ENCODE assay signal across 8 cellular contexts in genomic region chr14:92039073-92039719, GRCh38. TPM values are rescaled to one million over a fixed set of nuclear protein-coding genes. Genes with fewer than 3 reads are reported as not detected.
DNase-seq lines count a peak whose midpoint lies in the region; ATAC-seq and TF ChIP-seq lines count a peak whose summit lies in the region.

No MANE protein-coding gene starts in this region.

- H3K36me3 Mint-ChIP-seq in MCF 10A (ENCODE audit: insufficient read depth, unreplicated experiment) = peaks cover 6% of the 10 kb centered on the region

- CTCF ChIA-PET in MCF 10A (lab: Yijun Ruan, JAX) = interaction anchor here (0.6 to 1.2 kb wide), 2 partner anchors 13 to 387 kb away, joined by 3 to 5 read pairs; no protein-coding TSS in a partner anchor

- TSS peak; percentile 74 for BruUV-seq in MCF 10A (replicated peaks; lab: Mats Ljungman, UMichigan)

- DNase-seq in D341Med (ENCODE audit: low spot score) = peak; percentile 69
- DNase-seq in Peyer's patch = no peak
- peak; percentile 62 for DNase-seq in MCF 10A (ENCODE audit: unreplicated experiment)
- DNase-seq in iris pigment epithelial cell (ENCODE audit: low read depth) = peak; percentile 81
- DNase-seq in smooth muscle cell of the brain vasculature (ENCODE audit: low read depth, low spot score) = peak; percentile 15
- DNase-seq in UCSD-AML1 (lab: John Stamatoyannopoulos, UW; ENCODE audit: unreplicated experiment) = no peak

- POLR2A ChIA-PET in MCF 10A (lab: Yijun Ruan, JAX) = interaction anchor here (0.6 to 5.3 kb wide), 19 partner anchors 8 to 1429 kb away, joined by 3 to 67 read pairs (median 6); partner anchors contain the start of genes ATXN3, CPSF2, GOLGA5 and NDUFB1

- intact Hi-C loops in MCF 10A (cut with micrococcal nuclease) = no loop called here

- H3K9me3 ChIP-seq in HUES48 (ENCODE audit: control insufficient read depth, insufficient read depth, low read length) = no peaks in the 10 kb centered on the region
- no peaks in the 10 kb centered on the region for H3K9me3 ChIP-seq in Peyer's patch

- H3K27ac Mint-ChIP-seq in MCF 10A (ENCODE audit: low read depth, unreplicated experiment) = peak overlapping the region; percentile 99

- peaks cover 13% of the 10 kb centered on the region; the same call in 1 of the 2 replicates for H3K4me1 ChIP-seq in HUES48 (ENCODE audit: control insufficient read depth, insufficient read depth, low read length)
- peaks cover 0 to 34% (median 0%) of the 10 kb centered on the region in 4 donors for H3K4me1 ChIP-seq in Peyer's patch

- H3K4me3 ChIP-seq in HUES48 (ENCODE audit: low read depth, low read length) = peak overlapping the region; percentile 84
- peak overlapping the region; percentile 62 to 90 (median 79) for H3K4me3 ChIP-seq in Peyer's patch

- H3K27ac ChIP-seq in HUES48 (ENCODE audit: low read depth, low read length) = peak overlapping the region; percentile 100
- peak overlapping the region; percentile 88 to 96 (median 94) for H3K27ac ChIP-seq in Peyer's patch

- H3K27me3 Mint-ChIP-seq in MCF 10A (ENCODE audit: insufficient read depth, unreplicated experiment) = no peaks in the 10 kb centered on the region

- H3K4me3 Mint-ChIP-seq in MCF 10A (ENCODE audit: unreplicated experiment) = peak overlapping the region; percentile 97

- H3K4me1 Mint-ChIP-seq in MCF 10A (ENCODE audit: insufficient read depth, unreplicated experiment) = peaks cover 20% of the 10 kb centered on the region

- ATAC-seq in GM21390 (IDR thresholded peaks at IDR 0.05; ENCODE audit: unreplicated experiment) = peak; percentile 5

- no peak for TF ChIP-seq POLR2A in Peyer's patch (IDR thresholded peaks at IDR 0.05)

- no peaks in the 10 kb centered on the region for H3K9me3 Mint-ChIP-seq in MCF 10A (ENCODE audit: unreplicated experiment)

- H3K27me3 ChIP-seq in HUES48 (ENCODE audit: control insufficient read depth, insufficient read depth, low read length) (no peaks in the 10 kb centered on the region), Peyer's patch (no peaks in the 10 kb centered on the region)

- TF ChIP-seq CTCF in Peyer's patch (IDR thresholded peaks at IDR 0.05) (no peak), MCF 10A (IDR thresholded peaks at IDR 0.05; ENCODE audit: unreplicated experiment) (no peak)

- peak overlapping the region; percentile 94 for H3K9ac ChIP-seq in HUES48 (ENCODE audit: low read depth, low read length)

- H3K36me3 ChIP-seq in HUES48 (ENCODE audit: control insufficient read depth, insufficient read depth, low read length) = no peaks in the 10 kb centered on the region
- H3K36me3 ChIP-seq in Peyer's patch = no peaks in the 10 kb centered on the region

RNA-seq across cellular contexts. Expression of gene TRIP11, which starts 0.7 kb away (rescaled TPM):
- total RNA-seq in Peyer's patch (10 to 100 TPM; 24.0 to 74.3 (median 44.7) TPM), MCF 10A (2022) (65.8 and 73.6 TPM in 2 replicates)

Comparison
In these comparisons a context has a peak if more than half of its experiments do, and no peak if none do; other contexts are left out.
1. DNase-seq: peak in D341Med (single experiment), MCF 10A (single experiment), iris pigment epithelial cell (single experiment) and smooth muscle cell of the brain vasculature (single experiment); none in Peyer's patch (0 of 3) and UCSD-AML1 (single experiment).